Comparison of ENCODE assay signal across 15 cellular contexts in the genomic region with DNA sequence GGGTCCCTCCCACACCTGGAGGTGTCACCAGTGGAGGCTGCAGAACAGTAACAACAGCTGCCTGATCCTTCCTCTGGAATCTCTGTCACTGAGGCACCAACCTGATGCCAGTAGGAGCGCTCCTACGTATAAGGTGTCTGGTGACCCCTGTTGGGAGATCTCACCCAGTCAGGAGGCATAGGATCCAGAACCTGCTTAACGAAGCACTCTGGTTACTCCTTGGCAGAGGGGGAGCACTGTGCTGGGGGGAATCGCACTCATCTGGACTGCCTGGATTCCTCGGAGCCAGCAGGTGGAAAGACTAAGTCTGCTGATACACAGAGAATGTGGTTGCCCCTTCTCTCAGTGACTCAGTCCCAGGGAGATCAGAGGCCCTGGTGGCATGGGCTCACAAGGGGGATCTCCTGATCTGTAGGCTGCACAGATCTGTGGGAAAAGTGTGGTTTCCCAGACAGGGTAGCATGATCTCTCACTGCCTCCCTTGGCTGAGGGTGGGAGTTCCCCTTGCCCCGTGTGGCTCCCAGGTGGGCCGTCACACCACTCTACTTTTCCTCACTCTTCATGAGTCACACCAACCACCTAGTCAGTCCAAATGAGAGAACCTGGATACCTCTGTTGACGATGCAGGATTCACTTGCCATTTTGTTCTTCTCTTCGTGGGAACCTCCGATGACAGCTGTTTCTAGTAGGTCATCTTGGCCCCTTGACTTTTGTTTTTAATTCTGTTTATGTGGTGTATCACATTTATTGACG.
DNase-seq lines count a peak whose midpoint lies in the region; ATAC-seq and TF ChIP-seq lines count a peak whose summit lies in the region.
"Had no signal": no experiment of that assay in that cellular context is flagged by ENCODE, and none has a peak within 500 bp of the region (broad histone marks: within the 10 kb centered on the region; RNA-seq: fewer than 3 reads in every experiment).

No MANE protein-coding gene starts in this region.

- TF ChIP-seq CTCF in testis (IDR thresholded peaks at IDR 0.05), result no peak

- H3K4me1 ChIP-seq in testis, result no peaks in the 10 kb centered on the region
- H3K4me1 ChIP-seq: body of pancreas, uterus had no signal

- no peaks in the 10 kb centered on the region for H3K27me3 ChIP-seq in testis
- H3K27me3 ChIP-seq: body of pancreas, uterus had no signal

- H3K27me3 Mint-ChIP-seq in activated naive CD4-positive, alpha-beta T cell treated with anti-CD3 and anti-CD28 coated beads for 36 hours (ENCODE audit: low read depth), result peaks cover 2% of the 10 kb centered on the region
- peaks cover 3% of the 10 kb centered on the region for H3K27me3 Mint-ChIP-seq in activated naive CD4-positive, alpha-beta T cell treated with anti-CD3 and anti-CD28 coated beads, Interleukin-2, amount 10 ng/mL, durations not matched to agents 7 days and 5 days
- H3K27me3 Mint-ChIP-seq in stimulated activated memory B cell treated with anti-CD40 and anti-IgM and Interleukin-4, amounts not matched to agents 10 μg/mL and 1 μg/mL and 100 μg/mL, for 72 hours, result no peaks in the 10 kb centered on the region
- H3K27me3 Mint-ChIP-seq: activated CD8-positive, alpha-beta memory T cell treated with anti-CD3 and anti-CD28 coated beads, Interleukin-2, amount 10 ng/mL, durations not matched to agents 7 days and 5 days had no signal

- peaks cover 1% of the 10 kb centered on the region for H3K9me3 Mint-ChIP-seq in activated naive CD4-positive, alpha-beta T cell treated with anti-CD3 and anti-CD28 coated beads for 36 hours
- no peaks in the 10 kb centered on the region for H3K9me3 Mint-ChIP-seq in activated naive CD4-positive, alpha-beta T cell treated with anti-CD3 and anti-CD28 coated beads, Interleukin-2, amount 10 ng/mL, durations not matched to agents 7 days and 5 days
- H3K9me3 Mint-ChIP-seq in stimulated activated memory B cell treated with anti-CD40 and anti-IgM and Interleukin-4, amounts not matched to agents 10 μg/mL and 1 μg/mL and 100 μg/mL, for 72 hours, result peaks cover 5% of the 10 kb centered on the region

- no peak overlapping the region for H3K27ac ChIP-seq in testis
- H3K27ac ChIP-seq: body of pancreas, uterus had no signal

- H3K36me3 ChIP-seq in testis (ENCODE audit: low read depth, missing control alignments), result no peaks in the 10 kb centered on the region
- H3K36me3 ChIP-seq: uterus had no signal

- H3K36me3 Mint-ChIP-seq in activated naive CD4-positive, alpha-beta T cell treated with anti-CD3 and anti-CD28 coated beads for 36 hours (ENCODE audit: low read depth), result no peaks in the 10 kb centered on the region
- H3K36me3 Mint-ChIP-seq in activated naive CD4-positive, alpha-beta T cell treated with anti-CD3 and anti-CD28 coated beads, Interleukin-2, amount 10 ng/mL, durations not matched to agents 7 days and 5 days, result no peaks in the 10 kb centered on the region
- H3K36me3 Mint-ChIP-seq in stimulated activated memory B cell treated with anti-CD40 and anti-IgM and Interleukin-4, amounts not matched to agents 10 μg/mL and 1 μg/mL and 100 μg/mL, for 72 hours, result no peaks in the 10 kb centered on the region
- H3K36me3 Mint-ChIP-seq: activated CD8-positive, alpha-beta memory T cell treated with anti-CD3 and anti-CD28 coated beads, Interleukin-2, amount 10 ng/mL, durations not matched to agents 7 days and 5 days had no signal

- CTCF ChIA-PET in activated naive CD4-positive, alpha-beta T cell treated with anti-CD3 and anti-CD28 coated beads for 36 hours (lab: Charles Lee), result no interaction called here
- CTCF ChIA-PET in activated naive CD4-positive, alpha-beta T cell treated with anti-CD3 and anti-CD28 coated beads, Interleukin-2, amount 10 ng/mL, durations not matched to agents 7 days and 5 days (lab: Charles Lee), result no interaction called here

- no peak overlapping the region for H3K4me3 ChIP-seq in testis
- H3K4me3 ChIP-seq: body of pancreas, uterus had no signal

- WGBS in testis, 2 donors, result 78 to 86% methylated on average over 7 to 10 of the region's 11 CpGs

- no peak for TF ChIP-seq POLR2A in testis (IDR thresholded peaks at IDR 0.05)

- peaks cover 2% of the 10 kb centered on the region for H3K4me1 Mint-ChIP-seq in activated naive CD4-positive, alpha-beta T cell treated with anti-CD3 and anti-CD28 coated beads for 36 hours (ENCODE audit: low read depth)
- H3K4me1 Mint-ChIP-seq in activated naive CD4-positive, alpha-beta T cell treated with anti-CD3 and anti-CD28 coated beads, Interleukin-2, amount 10 ng/mL, durations not matched to agents 7 days and 5 days, result no peaks in the 10 kb centered on the region
- H3K4me1 Mint-ChIP-seq in stimulated activated memory B cell treated with anti-CD40 and anti-IgM and Interleukin-4, amounts not matched to agents 10 μg/mL and 1 μg/mL and 100 μg/mL, for 72 hours, result no peaks in the 10 kb centered on the region
- H3K4me1 Mint-ChIP-seq: activated CD8-positive, alpha-beta memory T cell treated with anti-CD3 and anti-CD28 coated beads, Interleukin-2, amount 10 ng/mL, durations not matched to agents 7 days and 5 days had no signal

- no peak overlapping the region for H3K27ac Mint-ChIP-seq in activated naive CD4-positive, alpha-beta T cell treated with anti-CD3 and anti-CD28 coated beads for 36 hours
- H3K27ac Mint-ChIP-seq in activated naive CD4-positive, alpha-beta T cell treated with anti-CD3 and anti-CD28 coated beads, Interleukin-2, amount 10 ng/mL, durations not matched to agents 7 days and 5 days, result no peak overlapping the region
- H3K27ac Mint-ChIP-seq in stimulated activated memory B cell treated with anti-CD40 and anti-IgM and Interleukin-4, amounts not matched to agents 10 μg/mL and 1 μg/mL and 100 μg/mL, for 72 hours, result no peak overlapping the region
- H3K27ac Mint-ChIP-seq: activated CD8-positive, alpha-beta memory T cell treated with anti-CD3 and anti-CD28 coated beads, Interleukin-2, amount 10 ng/mL, durations not matched to agents 7 days and 5 days had no signal

- ATAC-seq in GM21529 (IDR thresholded peaks at IDR 0.05; ENCODE audit: unreplicated experiment) (peak; percentile 80), HG03280 (IDR thresholded peaks at IDR 0.05; ENCODE audit: unreplicated experiment) (peak; percentile 63)
- ATAC-seq in stimulated activated memory B cell treated with anti-CD40 and anti-IgM and Interleukin-4, amounts not matched to agents 10 μg/mL and 1 μg/mL and 100 μg/mL, for 72 hours, result peak; percentile 64
- ATAC-seq: activated CD8-positive, alpha-beta memory T cell treated with anti-CD3 and anti-CD28 coated beads, Interleukin-2, amount 10 ng/mL, durations not matched to agents 7 days and 5 days; body of pancreas had no signal

- H3K4me3 Mint-ChIP-seq in activated naive CD4-positive, alpha-beta T cell treated with anti-CD3 and anti-CD28 coated beads for 36 hours, result no peak overlapping the region
- H3K4me3 Mint-ChIP-seq in activated naive CD4-positive, alpha-beta T cell treated with anti-CD3 and anti-CD28 coated beads, Interleukin-2, amount 10 ng/mL, durations not matched to agents 7 days and 5 days, result no peak overlapping the region
- H3K4me3 Mint-ChIP-seq in stimulated activated memory B cell treated with anti-CD40 and anti-IgM and Interleukin-4, amounts not matched to agents 10 μg/mL and 1 μg/mL and 100 μg/mL, for 72 hours, result no peak overlapping the region
- H3K4me3 Mint-ChIP-seq: activated CD8-positive, alpha-beta memory T cell treated with anti-CD3 and anti-CD28 coated beads, Interleukin-2, amount 10 ng/mL, durations not matched to agents 7 days and 5 days had no signal

- H3K9me3 ChIP-seq in testis, result no peaks in the 10 kb centered on the region
- H3K9me3 ChIP-seq: body of pancreas, uterus had no signal

- peak; percentile 7 for DNase-seq in activated naive CD4-positive, alpha-beta T cell treated with anti-CD3 and anti-CD28 coated beads for 36 hours
- DNase-seq in activated naive CD4-positive, alpha-beta T cell treated with anti-CD3 and anti-CD28 coated beads, Interleukin-2, amount 10 ng/mL, durations not matched to agents 7 days and 5 days, result no peak
- DNase-seq in testis (no peak), NCI-H748 treated with DMSO at 0.1 percent for 48 hours (lab: John Stamatoyannopoulos, UW) (no peak), NCI-H446 (lab: John Stamatoyannopoulos, UW) (no peak)
- DNase-seq: activated CD8-positive, alpha-beta memory T cell treated with anti-CD3 and anti-CD28 coated beads, Interleukin-2, amount 10 ng/mL, durations not matched to agents 7 days and 5 days; body of pancreas; effector memory CD4-positive, alpha-beta T cell; NCI-H2081 treated with DMSO at 0.1 percent for 48 hours; retina; SW 1271; uterus had no signal

- intact Hi-C loops in activated naive CD4-positive, alpha-beta T cell treated with anti-CD3 and anti-CD28 coated beads for 36 hours (cut with micrococcal nuclease), result no loop called here
- intact Hi-C loops in testis (cut with DNase I; ENCODE audit: low total_unique reads), result no loop called here
